30 cellular contexts compared by ENCODE assay signal in genomic region chr11:17751558-17751957, GRCh38. TPM values are rescaled to one million over a fixed set of nuclear protein-coding genes. Genes with fewer than 3 reads are reported as not detected.
"Had no signal": no experiment of that assay in that cellular context is flagged by ENCODE, and none has a peak within 500 bp of the region (broad histone marks: within the 10 kb centered on the region; RNA-seq: fewer than 3 reads in every experiment).

No MANE protein-coding gene starts in this region.

- H3K4me3 ChIP-seq: SJSA1 had no signal

- H3K27ac ChIP-seq: SJSA1 had no signal

- H3K36me3 ChIP-seq: SJSA1 had no signal

- FAIRE-seq: astrocyte had no signal

- H3K4me1 ChIP-seq: SJSA1 had no signal

- DNase-seq: activated CD4-positive, alpha-beta T cell treated with anti-CD3 and anti-CD28 coated beads for 48 hours; activated CD4-positive, alpha-beta T cell treated with anti-CD3 and anti-CD28 coated beads, Interleukin-2, amount 50 U/mL, for 4 hours; activated CD4-positive, CD25-positive, alpha-beta regulatory T cell treated with anti-CD3 and anti-CD28 coated beads, Interleukin-2, amount 50 U/mL, for 72 hours; activated CD8-positive, alpha-beta memory T cell treated with anti-CD3 and anti-CD28 coated beads, Interleukin-2, amount 50 U/mL, for 48 hours; activated CD8-positive, alpha-beta T cell treated with anti-CD3 and anti-CD28 coated beads, Interleukin-2, amount 10 ng/mL, durations not matched to agents 7 days and 5 days; activated effector memory CD4-positive, alpha-beta T cell treated with Interleukin-2 at 50 U/mL for 16 hours; activated naive CD4-positive, alpha-beta T cell treated with Interleukin-2 at 50 U/mL for 16 hours; activated naive CD8-positive, alpha-beta T cell treated with anti-CD3 and anti-CD28 coated beads, Interleukin-2, amount 50 U/mL, for 24 hours; activated T-cell treated with anti-CD3 and anti-CD28 coated beads, Interleukin-2, amount 50 U/mL, for 1 hour; amniotic stem cell; KG1; NCI-H1092; NCI-H1436; NCI-H1694 treated with DMSO at 0.1 percent for 48 hours; NCI-H2029 treated with DMSO at 0.1 percent for 48 hours; NCI-H510A treated with DMSO at 0.1 percent for 48 hours; NK-92 treated with Interleukin-12 subunit alpha and Interleukin-12 subunit beta, amount 100 ng/mL, for 24 hours; OCI-M1; RPMI8226; SHP77; SW 1271 had no signal

- ATAC-seq: activated CD8-positive, alpha-beta T cell treated with anti-CD3 and anti-CD28 coated beads, Interleukin-2, amount 10 ng/mL, durations not matched to agents 7 days and 5 days; activated naive CD4-positive, alpha-beta T cell treated with anti-CD3 and anti-CD28 coated beads, Interleukin-2, amount 50 U/mL, for 72 hours; activated naive CD8-positive, alpha-beta T cell treated with anti-CD3 and anti-CD28 coated beads, Interleukin-2, amount 50 U/mL, for 24 hours; Panc1; SK-N-SH treated with all-trans-retinoic acid at 6 μM for 48 hours; WTC11 had no signal

RNA-seq across cellular contexts. Expression of gene KCNC1, which starts 17.0 kb away (rescaled TPM):
- total RNA-seq: activated CD8-positive, alpha-beta T cell treated with anti-CD3 and anti-CD28 coated beads, Interleukin-2, amount 10 ng/mL, durations not matched to agents 7 days and 5 days; activated naive CD4-positive, alpha-beta T cell treated with anti-CD3 and anti-CD28 coated beads, Interleukin-2, amount 50 U/mL, for 72 hours; MCF 10A; SJSA1; T-helper 1 cell treated with Interleukin-12 subunit alpha and Interleukin-12 subunit beta and Interleukin-4 antibody, amounts not matched to agents 30 ng/mL and 1 ng/mL, for 36 hours had no signal

RNA-seq across cellular contexts. Expression of gene MYOD1, which starts 32.2 kb away (rescaled TPM):
- total RNA-seq: activated CD8-positive, alpha-beta T cell treated with anti-CD3 and anti-CD28 coated beads, Interleukin-2, amount 10 ng/mL, durations not matched to agents 7 days and 5 days; activated naive CD4-positive, alpha-beta T cell treated with anti-CD3 and anti-CD28 coated beads, Interleukin-2, amount 50 U/mL, for 72 hours; astrocyte; MCF 10A; SJSA1; T-helper 1 cell treated with Interleukin-12 subunit alpha and Interleukin-12 subunit beta and Interleukin-4 antibody, amounts not matched to agents 30 ng/mL and 1 ng/mL, for 36 hours; WTC11 had no signal
- polyA plus RNA-seq: IgD-negative memory B cell had no signal
